Comparison of ENCODE assay signal across 1 cellular context in genomic region chr2:85429924-85430289, GRCh38.
TF ChIP-seq lines count a peak whose summit lies in the region.

No MANE protein-coding gene starts in this region.

TF ChIP-seq in HepG2, 621 proteins besides CTCF, POLR2A, EP300 and RAD21:
- no peak for TF ChIP-seq ZNF331 (CRISPR knock-in tag; IDR thresholded peaks at IDR 0.05)
- no peak for TF ChIP-seq ZKSCAN5 (CRISPR knock-in tag; IDR thresholded peaks at IDR 0.05)
- no peak for TF ChIP-seq ZFP36 (IDR thresholded peaks at IDR 0.05; ENCODE audit: borderline replicate concordance, low read depth, low read length, partially characterized antibody)
- TF ChIP-seq ZNF678 (CRISPR knock-in tag; IDR thresholded peaks at IDR 0.05): no peak
